ENCODE assay signal across 1 cellular context in the genomic region with DNA sequence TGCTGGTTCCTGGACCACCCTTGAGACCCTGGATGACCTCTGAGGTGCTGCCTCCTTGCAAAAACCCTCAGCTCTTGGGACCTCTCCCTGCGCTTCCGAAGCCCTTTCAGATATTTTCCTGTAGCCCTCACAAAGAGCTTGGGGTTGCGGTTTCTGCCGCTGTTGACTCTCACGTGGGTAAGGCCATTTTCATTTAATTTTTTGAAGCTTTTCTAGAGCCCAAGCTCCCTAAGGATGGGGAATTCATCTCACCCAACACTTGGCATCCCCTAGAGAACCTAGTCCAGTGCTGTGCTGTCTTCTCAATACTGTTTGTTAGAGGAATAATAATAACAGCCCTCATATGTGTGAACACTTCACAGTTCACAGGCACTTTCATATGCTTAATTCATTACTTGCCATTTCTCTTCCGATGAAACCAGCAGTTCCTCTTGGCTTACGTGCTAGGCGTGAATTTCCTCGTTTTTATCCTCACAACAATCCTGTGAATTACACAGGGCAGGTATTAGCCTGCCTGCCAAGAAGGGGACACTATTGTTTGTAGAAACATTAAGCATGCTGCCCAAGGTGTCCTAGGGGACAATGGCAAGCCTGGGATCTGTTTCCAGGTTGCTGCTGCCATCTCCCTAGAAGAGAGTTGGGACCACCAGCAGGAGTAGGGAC.
TF ChIP-seq lines count a peak whose summit lies in the region.

No MANE protein-coding gene starts in this region.

TF ChIP-seq in GM23338, 12 proteins besides CTCF, POLR2A, EP300 and RAD21 (continued from another document):
- TF ChIP-seq, protein P1, sequence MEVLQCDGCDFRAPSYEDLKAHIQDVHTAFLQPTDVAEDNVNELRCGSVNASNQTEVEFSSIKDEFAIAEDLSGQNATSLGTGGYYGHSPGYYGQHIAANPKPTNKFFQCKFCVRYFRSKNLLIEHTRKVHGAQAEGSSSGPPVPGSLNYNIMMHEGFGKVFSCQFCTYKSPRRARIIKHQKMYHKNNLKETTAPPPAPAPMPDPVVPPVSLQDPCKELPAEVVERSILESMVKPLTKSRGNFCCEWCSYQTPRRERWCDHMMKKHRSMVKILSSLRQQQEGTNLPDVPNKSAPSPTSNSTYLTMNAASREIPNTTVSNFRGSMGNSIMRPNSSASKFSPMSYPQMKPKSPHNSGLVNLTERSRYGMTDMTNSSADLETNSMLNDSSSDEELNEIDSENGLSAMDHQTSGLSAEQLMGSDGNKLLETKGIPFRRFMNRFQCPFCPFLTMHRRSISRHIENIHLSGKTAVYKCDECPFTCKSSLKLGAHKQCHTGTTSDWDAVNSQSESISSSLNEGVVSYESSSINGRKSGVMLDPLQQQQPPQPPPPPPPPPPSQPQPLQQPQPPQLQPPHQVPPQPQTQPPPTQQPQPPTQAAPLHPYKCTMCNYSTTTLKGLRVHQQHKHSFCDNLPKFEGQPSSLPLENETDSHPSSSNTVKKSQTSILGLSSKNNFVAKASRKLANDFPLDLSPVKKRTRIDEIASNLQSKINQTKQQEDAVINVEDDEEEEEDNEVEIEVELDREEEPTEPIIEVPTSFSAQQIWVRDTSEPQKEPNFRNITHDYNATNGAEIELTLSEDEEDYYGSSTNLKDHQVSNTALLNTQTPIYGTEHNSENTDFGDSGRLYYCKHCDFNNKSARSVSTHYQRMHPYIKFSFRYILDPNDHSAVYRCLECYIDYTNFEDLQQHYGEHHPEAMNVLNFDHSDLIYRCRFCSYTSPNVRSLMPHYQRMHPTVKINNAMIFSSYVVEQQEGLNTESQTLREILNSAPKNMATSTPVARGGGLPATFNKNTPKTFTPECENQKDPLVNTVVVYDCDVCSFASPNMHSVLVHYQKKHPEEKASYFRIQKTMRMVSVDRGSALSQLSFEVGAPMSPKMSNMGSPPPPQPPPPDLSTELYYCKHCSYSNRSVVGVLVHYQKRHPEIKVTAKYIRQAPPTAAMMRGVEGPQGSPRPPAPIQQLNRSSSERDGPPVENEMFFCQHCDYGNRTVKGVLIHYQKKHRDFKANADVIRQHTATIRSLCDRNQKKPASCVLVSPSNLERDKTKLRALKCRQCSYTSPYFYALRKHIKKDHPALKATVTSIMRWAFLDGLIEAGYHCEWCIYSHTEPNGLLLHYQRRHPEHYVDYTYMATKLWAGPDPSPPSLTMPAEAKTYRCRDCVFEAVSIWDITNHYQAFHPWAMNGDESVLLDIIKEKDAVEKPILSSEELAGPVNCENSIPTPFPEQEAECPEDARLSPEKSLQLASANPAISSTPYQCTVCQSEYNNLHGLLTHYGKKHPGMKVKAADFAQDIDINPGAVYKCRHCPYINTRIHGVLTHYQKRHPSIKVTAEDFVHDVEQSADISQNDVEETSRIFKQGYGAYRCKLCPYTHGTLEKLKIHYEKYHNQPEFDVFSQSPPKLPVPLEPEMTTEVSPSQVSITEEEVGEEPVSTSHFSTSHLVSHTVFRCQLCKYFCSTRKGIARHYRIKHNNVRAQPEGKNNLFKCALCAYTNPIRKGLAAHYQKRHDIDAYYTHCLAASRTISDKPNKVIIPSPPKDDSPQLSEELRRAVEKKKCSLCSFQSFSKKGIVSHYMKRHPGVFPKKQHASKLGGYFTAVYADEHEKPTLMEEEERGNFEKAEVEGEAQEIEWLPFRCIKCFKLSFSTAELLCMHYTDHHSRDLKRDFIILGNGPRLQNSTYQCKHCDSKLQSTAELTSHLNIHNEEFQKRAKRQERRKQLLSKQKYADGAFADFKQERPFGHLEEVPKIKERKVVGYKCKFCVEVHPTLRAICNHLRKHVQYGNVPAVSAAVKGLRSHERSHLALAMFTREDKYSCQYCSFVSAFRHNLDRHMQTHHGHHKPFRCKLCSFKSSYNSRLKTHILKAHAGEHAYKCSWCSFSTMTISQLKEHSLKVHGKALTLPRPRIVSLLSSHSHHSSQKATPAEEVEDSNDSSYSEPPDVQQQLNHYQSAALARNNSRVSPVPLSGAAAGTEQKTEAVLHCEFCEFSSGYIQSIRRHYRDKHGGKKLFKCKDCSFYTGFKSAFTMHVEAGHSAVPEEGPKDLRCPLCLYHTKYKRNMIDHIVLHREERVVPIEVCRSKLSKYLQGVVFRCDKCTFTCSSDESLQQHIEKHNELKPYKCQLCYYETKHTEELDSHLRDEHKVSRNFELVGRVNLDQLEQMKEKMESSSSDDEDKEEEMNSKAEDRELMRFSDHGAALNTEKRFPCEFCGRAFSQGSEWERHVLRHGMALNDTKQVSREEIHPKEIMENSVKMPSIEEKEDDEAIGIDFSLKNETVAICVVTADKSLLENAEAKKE (CRISPR knock-in tag; IDR thresholded peaks at IDR 0.05) = no peak
- TF ChIP-seq, protein P2, sequence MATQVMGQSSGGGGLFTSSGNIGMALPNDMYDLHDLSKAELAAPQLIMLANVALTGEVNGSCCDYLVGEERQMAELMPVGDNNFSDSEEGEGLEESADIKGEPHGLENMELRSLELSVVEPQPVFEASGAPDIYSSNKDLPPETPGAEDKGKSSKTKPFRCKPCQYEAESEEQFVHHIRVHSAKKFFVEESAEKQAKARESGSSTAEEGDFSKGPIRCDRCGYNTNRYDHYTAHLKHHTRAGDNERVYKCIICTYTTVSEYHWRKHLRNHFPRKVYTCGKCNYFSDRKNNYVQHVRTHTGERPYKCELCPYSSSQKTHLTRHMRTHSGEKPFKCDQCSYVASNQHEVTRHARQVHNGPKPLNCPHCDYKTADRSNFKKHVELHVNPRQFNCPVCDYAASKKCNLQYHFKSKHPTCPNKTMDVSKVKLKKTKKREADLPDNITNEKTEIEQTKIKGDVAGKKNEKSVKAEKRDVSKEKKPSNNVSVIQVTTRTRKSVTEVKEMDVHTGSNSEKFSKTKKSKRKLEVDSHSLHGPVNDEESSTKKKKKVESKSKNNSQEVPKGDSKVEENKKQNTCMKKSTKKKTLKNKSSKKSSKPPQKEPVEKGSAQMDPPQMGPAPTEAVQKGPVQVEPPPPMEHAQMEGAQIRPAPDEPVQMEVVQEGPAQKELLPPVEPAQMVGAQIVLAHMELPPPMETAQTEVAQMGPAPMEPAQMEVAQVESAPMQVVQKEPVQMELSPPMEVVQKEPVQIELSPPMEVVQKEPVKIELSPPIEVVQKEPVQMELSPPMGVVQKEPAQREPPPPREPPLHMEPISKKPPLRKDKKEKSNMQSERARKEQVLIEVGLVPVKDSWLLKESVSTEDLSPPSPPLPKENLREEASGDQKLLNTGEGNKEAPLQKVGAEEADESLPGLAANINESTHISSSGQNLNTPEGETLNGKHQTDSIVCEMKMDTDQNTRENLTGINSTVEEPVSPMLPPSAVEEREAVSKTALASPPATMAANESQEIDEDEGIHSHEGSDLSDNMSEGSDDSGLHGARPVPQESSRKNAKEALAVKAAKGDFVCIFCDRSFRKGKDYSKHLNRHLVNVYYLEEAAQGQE (IDR thresholded peaks at IDR 0.05; ENCODE audit: unreplicated experiment) = no peak
- TF ChIP-seq CREB1 (CRISPR knock-in tag; IDR thresholded peaks at IDR 0.05; ENCODE audit: low read depth) (no peak), ZNF331 (CRISPR knock-in tag; IDR thresholded peaks at IDR 0.05; ENCODE audit: low read depth) (no peak), EZH2phosphoT487 (IDR thresholded peaks at IDR 0.05; ENCODE audit: unreplicated experiment) (no peak), STAT1 (IDR thresholded peaks at IDR 0.05; ENCODE audit: unreplicated experiment) (no peak), ETS1 (IDR thresholded peaks at IDR 0.05) (no peak), JUNB (IDR thresholded peaks at IDR 0.05; ENCODE audit: unreplicated experiment) (no peak), POLR2AphosphoS5 (IDR thresholded peaks at IDR 0.05; ENCODE audit: low read depth) (no peak), EZH2 (IDR thresholded peaks at IDR 0.05; ENCODE audit: low read depth, unreplicated experiment) (no peak)
